ENCODE assay signal across 8 cellular contexts in the genomic region with DNA sequence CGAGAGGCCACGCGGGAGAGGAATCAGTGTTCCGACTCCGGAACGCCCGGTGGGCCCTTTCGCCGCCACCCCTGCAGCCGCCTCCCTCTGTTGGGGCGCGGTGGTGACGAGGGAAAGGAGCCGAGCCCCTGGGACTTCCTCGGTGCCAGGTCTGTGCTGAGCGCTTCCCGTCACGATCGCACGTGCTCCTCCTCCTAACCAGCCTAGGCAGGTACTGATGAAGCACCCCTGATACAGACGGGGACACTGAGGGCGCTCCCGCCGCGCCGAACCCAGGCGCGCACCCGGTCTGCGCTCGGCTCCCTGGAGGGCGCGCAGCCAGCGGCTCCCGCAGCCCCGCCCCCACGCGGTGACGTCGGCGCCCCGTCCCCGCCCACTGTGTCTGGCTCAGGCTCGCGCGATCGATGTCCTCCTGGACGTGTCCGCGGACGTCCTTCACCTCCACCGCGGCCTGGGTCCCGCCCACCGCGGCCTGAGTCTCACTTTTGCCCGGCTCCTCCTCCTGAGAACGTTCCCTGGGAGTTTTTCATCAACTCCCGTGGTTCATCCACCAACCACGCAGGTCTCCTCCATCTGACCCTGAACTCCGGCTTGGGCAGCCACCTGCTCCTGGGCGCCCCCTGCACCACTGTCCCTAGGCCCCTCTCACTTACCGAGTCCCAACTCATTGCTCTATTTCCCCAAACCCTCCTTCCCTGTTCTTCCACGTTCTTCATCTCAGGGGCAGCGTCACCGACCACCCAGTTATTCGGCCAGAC. TPM values are rescaled to one million over a fixed set of nuclear protein-coding genes. Genes with fewer than 3 reads are reported as not detected.
DNase-seq lines count a peak whose midpoint lies in the region; ATAC-seq, FAIRE-seq and TF ChIP-seq lines count a peak whose summit lies in the region.

No MANE protein-coding gene starts in this region.

- peak overlapping the region; percentile 70 for H4K91ac ChIP-seq in mesenchymal stem cell (ENCODE audit: low read length)

- no peak overlapping the region for H2BK12ac ChIP-seq in mesenchymal stem cell (ENCODE audit: low read length in 2 of 2)

- H2AFZ ChIP-seq in mesenchymal stem cell (ENCODE audit: low read depth, low read length) = peak overlapping the region; percentile 83

- WGBS in mesenchymal stem cell = 5% methylated on average over 67 of the region's 67 CpGs

- peak overlapping the region; percentile 48 for H2BK15ac ChIP-seq in mesenchymal stem cell (ENCODE audit: low read depth, poor library complexity, severe bottlenecking)

- H3K4me1 ChIP-seq in mesenchymal stem cell (ENCODE audit: control insufficient read depth, insufficient read depth, low read depth, low read length) = no peaks in the 10 kb centered on the region

- peak overlapping the region; percentile 1 for H3K4me2 ChIP-seq in mesenchymal stem cell (ENCODE audit: low read length, poor library complexity, severe bottlenecking)

- TF ChIP-seq POLR2A in GM12891 (IDR thresholded peaks at IDR 0.05; ENCODE audit: low read depth, low read length) = peak; percentile 64

- H3K18ac ChIP-seq in mesenchymal stem cell (ENCODE audit: low read depth in 1 of 2, low read length in 2 of 2) = peak overlapping the region; percentile 52 to 81

- H3K27me3 ChIP-seq in mesenchymal stem cell (ENCODE audit: control insufficient read depth in 1 of 2, insufficient read depth in 1 of 2, low read length in 2 of 2) = peaks cover 0 to 58% of the 10 kb centered on the region in 2 experiments

- no peaks in the 10 kb centered on the region for H3K9me3 ChIP-seq in mesenchymal stem cell (ENCODE audit: control insufficient read depth, low read length)

- peak overlapping the region; percentile 69 for H3K9ac ChIP-seq in mesenchymal stem cell (ENCODE audit: low read length)

- H2AK5ac ChIP-seq in mesenchymal stem cell (ENCODE audit: low read length, severe bottlenecking) = no peak overlapping the region

- peak; percentile 81 for ATAC-seq in HG02678 (IDR thresholded peaks at IDR 0.05; ENCODE audit: unreplicated experiment)
- no peak for ATAC-seq in GM18498 (IDR thresholded peaks at IDR 0.05; ENCODE audit: unreplicated experiment)

- no peaks in the 10 kb centered on the region for H3K79me1 ChIP-seq in mesenchymal stem cell (replicated peaks; ENCODE audit: low read length, poor library complexity, severe bottlenecking)

- peak; percentile 97 for FAIRE-seq in GM12891 (lab: Jason Lieb, UNC)

- peak overlapping the region; percentile 34 to 78 for H3K4me3 ChIP-seq in mesenchymal stem cell (ENCODE audit: insufficient read depth in 1 of 2, low read depth in 1 of 2, low read length in 2 of 2)

- H2BK5ac ChIP-seq in mesenchymal stem cell (ENCODE audit: low read depth, low read length, poor library complexity, severe bottlenecking) = no peak overlapping the region

- DNase-seq in GM12891 (ENCODE audit: insufficient read length, low spot score) (peak; percentile 88), NCI-H2227 (lab: John Stamatoyannopoulos, UW; ENCODE audit: unreplicated experiment) (peak; percentile 79), mesenchymal stem cell (peak; percentile 67)
- peak; percentile 56 for DNase-seq in activated CD4-positive, alpha-beta T cell treated with anti-CD3 and anti-CD28 coated beads, Interleukin-2, amount 50 U/mL, for 4 hours
- peak; percentile 39 for DNase-seq in effector CD4-positive, alpha-beta T cell
- DNase-seq in stimulated activated CD4-positive, alpha-beta T cell treated with anti-CD3 and anti-CD28 coated beads, TNF-alpha, amount 100 ng/mL, for 48 hours (ENCODE audit: low read depth in 3 of 3) = peak; percentile 50 to 72 (median 53)

- no peaks in the 10 kb centered on the region for H3K36me3 ChIP-seq in mesenchymal stem cell (ENCODE audit: control insufficient read depth in 1 of 2, insufficient read depth in 2 of 2, low read depth in 1 of 2, low read length in 2 of 2)

- H3K14ac ChIP-seq in mesenchymal stem cell (ENCODE audit: low read length in 2 of 2) = peak overlapping the region in 1 of 2 experiments; percentile 73

- H3K23ac ChIP-seq in mesenchymal stem cell (ENCODE audit: low read length in 2 of 2) = no peak overlapping the region

- H2BK120ac ChIP-seq in mesenchymal stem cell (ENCODE audit: low read depth, low read length) = no peak overlapping the region

- H4K8ac ChIP-seq in mesenchymal stem cell (ENCODE audit: low read length) = peak overlapping the region; percentile 80

- H3K27ac ChIP-seq in mesenchymal stem cell (ENCODE audit: low read length, poor library complexity, severe bottlenecking) = no peak overlapping the region

- H3K4ac ChIP-seq in mesenchymal stem cell (ENCODE audit: low read depth in 1 of 2, low read length in 2 of 2) = no peak overlapping the region

TF ChIP-seq in GM12891, 5 proteins besides CTCF, POLR2A, EP300 and RAD21:
- TF ChIP-seq PAX5 (IDR thresholded peaks at IDR 0.05; ENCODE audit: insufficient read depth, low read length, severe bottlenecking) (no peak), POLR2AphosphoS5 (IDR thresholded peaks at IDR 0.05; ENCODE audit: low read depth, low read length) (0 out of 2 replicates have a peak, but pooled peaks have one; percentile 47)

RNA-seq across cellular contexts. Expression of a gene that starts 2.6 kb away (rescaled TPM):
- polyA plus RNA-seq in GM12891 (2012; ENCODE audit: low read depth, missing spikeins) = not detected
- polyA plus RNA-seq in mesenchymal stem cell (2013, experiment 1 of 2) = not detected
- not detected for polyA plus RNA-seq in mesenchymal stem cell (2013, experiment 2 of 2)

RNA-seq across cellular contexts. Expression of a gene that starts 12.4 kb away (rescaled TPM):
- polyA plus RNA-seq in GM12891 (2012; ENCODE audit: low read depth, missing spikeins) = 41.1 TPM
- 0.32 TPM for polyA plus RNA-seq in mesenchymal stem cell (2013, experiment 1 of 2)
- polyA plus RNA-seq in mesenchymal stem cell (2013, experiment 2 of 2) = 0.11 TPM

RNA-seq across cellular contexts. Expression of a gene that starts 18.8 kb away (rescaled TPM):
- polyA plus RNA-seq in GM12891 (2012; ENCODE audit: low read depth, missing spikeins) = not detected
- not detected for polyA plus RNA-seq in mesenchymal stem cell (2013, experiment 1 of 2)
- polyA plus RNA-seq in mesenchymal stem cell (2013, experiment 2 of 2) = not detected

RNA-seq across cellular contexts. Expression of a gene that starts 37.3 kb away (rescaled TPM):
- 8.7 TPM for polyA plus RNA-seq in GM12891 (2012; ENCODE audit: low read depth, missing spikeins)
- not detected for polyA plus RNA-seq in mesenchymal stem cell (2013, experiment 1 of 2)
- not detected for polyA plus RNA-seq in mesenchymal stem cell (2013, experiment 2 of 2)

RNA-seq across cellular contexts. Expression of a gene that starts 45.7 kb away (rescaled TPM):
- not detected for polyA plus RNA-seq in GM12891 (2012; ENCODE audit: low read depth, missing spikeins)
- not detected for polyA plus RNA-seq in mesenchymal stem cell (2013, experiment 1 of 2)
- not detected for polyA plus RNA-seq in mesenchymal stem cell (2013, experiment 2 of 2)
